12 cellular contexts compared by ENCODE assay signal in the genomic region with DNA sequence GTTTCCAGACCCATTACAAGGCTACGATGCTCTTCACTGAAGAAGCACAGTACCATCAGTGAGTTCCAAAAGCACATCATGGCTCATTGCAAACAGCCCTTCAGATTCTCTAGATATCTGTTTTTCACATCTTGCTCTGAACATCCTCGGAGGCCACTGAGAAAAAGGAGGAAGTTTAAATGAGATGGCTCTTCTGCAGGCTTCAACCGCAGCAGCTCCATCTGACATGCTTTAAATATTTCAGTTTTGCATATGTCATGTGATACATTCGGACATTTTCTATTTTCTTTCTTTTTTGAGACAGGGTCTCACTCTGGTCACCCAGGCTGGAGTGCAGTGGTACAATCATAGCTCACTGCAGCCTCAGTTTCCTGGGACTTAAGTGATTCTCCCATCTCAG.
DNase-seq lines count a peak whose midpoint lies in the region; ATAC-seq and TF ChIP-seq lines count a peak whose summit lies in the region.
"Had no signal": no experiment of that assay in that cellular context is flagged by ENCODE, and none has a peak within 500 bp of the region (broad histone marks: within the 10 kb centered on the region; RNA-seq: fewer than 3 reads in every experiment).

No MANE protein-coding gene starts in this region.

- CTCF ChIA-PET in activated naive CD4-positive, alpha-beta T cell treated with anti-CD3 and anti-CD28 coated beads, Interleukin-2, amount 10 ng/mL, durations not matched to agents 7 days and 5 days (lab: Charles Lee), result interaction anchor here (0.6 to 1.6 kb wide), 2 partner anchors 18 to 623 kb away, joined by 3 to 6 read pairs; no protein-coding TSS in a partner anchor

- H3K36me3 Mint-ChIP-seq in T-helper 1 cell treated with Interleukin-12 subunit alpha and Interleukin-12 subunit beta and Interleukin-4 antibody, amounts not matched to agents 30 μg/mL and 1 μg/mL, for 36 hours (ENCODE audit: low read depth), result no peaks in the 10 kb centered on the region
- no peaks in the 10 kb centered on the region for H3K36me3 Mint-ChIP-seq in activated naive CD4-positive, alpha-beta T cell treated with anti-CD3 and anti-CD28 coated beads, Interleukin-2, amount 10 ng/mL, durations not matched to agents 7 days and 5 days

- peaks cover 15% of the 10 kb centered on the region for H3K4me1 Mint-ChIP-seq in T-helper 1 cell treated with Interleukin-12 subunit alpha and Interleukin-12 subunit beta and Interleukin-4 antibody, amounts not matched to agents 30 μg/mL and 1 μg/mL, for 36 hours (ENCODE audit: low read depth)
- H3K4me1 Mint-ChIP-seq in activated naive CD4-positive, alpha-beta T cell treated with anti-CD3 and anti-CD28 coated beads, Interleukin-2, amount 10 ng/mL, durations not matched to agents 7 days and 5 days, result peaks cover 12% of the 10 kb centered on the region

- H3K4me3 Mint-ChIP-seq in T-helper 1 cell treated with Interleukin-12 subunit alpha and Interleukin-12 subunit beta and Interleukin-4 antibody, amounts not matched to agents 30 μg/mL and 1 μg/mL, for 36 hours, result no peak overlapping the region
- H3K4me3 Mint-ChIP-seq in activated naive CD4-positive, alpha-beta T cell treated with anti-CD3 and anti-CD28 coated beads, Interleukin-2, amount 10 ng/mL, durations not matched to agents 7 days and 5 days, result no peak overlapping the region

- DNase-seq in GM12864 (ENCODE audit: low read depth), result peak; percentile 46
- DNase-seq in activated naive CD4-positive, alpha-beta T cell treated with anti-CD3 and anti-CD28 coated beads, Interleukin-2, amount 10 ng/mL, durations not matched to agents 7 days and 5 days, result no peak
- no peak for DNase-seq in NCI-H1417 (lab: John Stamatoyannopoulos, UW)
- DNase-seq in iPS-NIHi11 (ENCODE audit: low spot score), result no peak
- DNase-seq in putamen (ENCODE audit: low spot score), result no peak
- DNase-seq: NCI-H2029 treated with DMSO at 0.1 percent for 48 hours; nucleus accumbens; stimulated activated CD4-positive, alpha-beta T cell treated with anti-CD3 and anti-CD28 coated beads, Interleukin-12 subunit alpha, Interleukin-12 subunit beta, amount 100 ng/mL, for 4 hours had no signal

- peaks cover 5% of the 10 kb centered on the region for H3K27me3 Mint-ChIP-seq in T-helper 1 cell treated with Interleukin-12 subunit alpha and Interleukin-12 subunit beta and Interleukin-4 antibody, amounts not matched to agents 30 μg/mL and 1 μg/mL, for 36 hours (ENCODE audit: low read depth)
- no peaks in the 10 kb centered on the region for H3K27me3 Mint-ChIP-seq in activated naive CD4-positive, alpha-beta T cell treated with anti-CD3 and anti-CD28 coated beads, Interleukin-2, amount 10 ng/mL, durations not matched to agents 7 days and 5 days

- no peak for TF ChIP-seq CTCF in GM12864 (IDR thresholded peaks at IDR 0.05; ENCODE audit: low read depth, low read length, missing control alignments)

- peak overlapping the region; percentile 32; the same call in 1 of the 2 replicates for H3K4me3 ChIP-seq in GM12864 (ENCODE audit: low read depth, low read length)

- H3K9me3 Mint-ChIP-seq in T-helper 1 cell treated with Interleukin-12 subunit alpha and Interleukin-12 subunit beta and Interleukin-4 antibody, amounts not matched to agents 30 μg/mL and 1 μg/mL, for 36 hours, result no peaks in the 10 kb centered on the region
- no peaks in the 10 kb centered on the region for H3K9me3 Mint-ChIP-seq in activated naive CD4-positive, alpha-beta T cell treated with anti-CD3 and anti-CD28 coated beads, Interleukin-2, amount 10 ng/mL, durations not matched to agents 7 days and 5 days

- peak; percentile 28 for ATAC-seq in GM19468 (IDR thresholded peaks at IDR 0.05; ENCODE audit: extremely low read depth, unreplicated experiment)
- peak; percentile 55 for ATAC-seq in HG03095 (IDR thresholded peaks at IDR 0.05; ENCODE audit: unreplicated experiment)
- ATAC-seq: left lobe of liver had no signal

- H3K27ac Mint-ChIP-seq in T-helper 1 cell treated with Interleukin-12 subunit alpha and Interleukin-12 subunit beta and Interleukin-4 antibody, amounts not matched to agents 30 μg/mL and 1 μg/mL, for 36 hours, result peak overlapping the region; percentile 77
- H3K27ac Mint-ChIP-seq in activated naive CD4-positive, alpha-beta T cell treated with anti-CD3 and anti-CD28 coated beads, Interleukin-2, amount 10 ng/mL, durations not matched to agents 7 days and 5 days, result no peak overlapping the region
